24 cellular contexts compared by ENCODE assay signal in genomic region chr12:94078736-94079509, GRCh38.
"Had no signal": no experiment of that assay in that cellular context is flagged by ENCODE, and none has a peak within 500 bp of the region (broad histone marks: within the 10 kb centered on the region; RNA-seq: fewer than 3 reads in every experiment).

No MANE protein-coding gene starts in this region.

- H3K79me2 ChIP-seq: hepatocyte had no signal

- H3K27me3 ChIP-seq: esophagus squamous epithelium, hepatocyte, transverse colon had no signal

- H3K9me3 ChIP-seq: esophagus squamous epithelium, left ventricle myocardium inferior, lower lobe of right lung, neutrophil, psoas muscle, spleen, thoracic aorta, transverse colon had no signal

- H3K27ac ChIP-seq: esophagus squamous epithelium, hepatocyte, left ventricle myocardium inferior, lower lobe of right lung, neutrophil, psoas muscle, spleen, thoracic aorta, transverse colon had no signal

- H3K4me1 ChIP-seq: spleen had no signal

- H3K4me2 ChIP-seq: hepatocyte had no signal

- H3K4me1 Mint-ChIP-seq: naive B cell; stimulated activated naive B cell treated with anti-CD40 and anti-IgM and Interleukin-4, amounts not matched to agents 10 μg/mL and 1 μg/mL and 100 μg/mL, for 72 hours had no signal

- H3K4me3 ChIP-seq: esophagus squamous epithelium, hepatocyte, left ventricle myocardium inferior, lower lobe of right lung, psoas muscle, spleen, thoracic aorta, transverse colon had no signal

- H3K27ac Mint-ChIP-seq: naive B cell; stimulated activated naive B cell treated with anti-CD40 and anti-IgM and Interleukin-4, amounts not matched to agents 10 μg/mL and 1 μg/mL and 100 μg/mL, for 72 hours; stimulated activated naive CD8-positive, alpha-beta T cell treated with anti-CD3 and anti-CD28 coated beads, Interleukin-15, amount 100 ng/mL, for 72 hours had no signal

- DNase-seq: cortex of kidney; effector memory CD4-positive, alpha-beta T cell; esophagus squamous epithelium; foreskin fibroblast; head of caudate nucleus; kidney; left cardiac atrium; left ventricle myocardium inferior; lower lobe of right lung; mesenchymal stem cell; naive B cell; nephron progenitor cell; psoas muscle; retina; spleen; stimulated activated CD4-positive, alpha-beta T cell treated with anti-CD3 and anti-CD28 coated beads, Interleukin-1b, Interleukin-23, amount 100 ng/mL, for 48 hours; stimulated activated CD4-positive, alpha-beta T cell treated with anti-CD3 and anti-CD28 coated beads, Interleukin-4, amount 100 ng/mL, for 24 hours; stimulated activated naive B cell treated with anti-CD40 and anti-IgM and Interleukin-4, amounts not matched to agents 10 μg/mL and 1 μg/mL and 100 μg/mL, for 72 hours; stimulated activated naive CD8-positive, alpha-beta T cell treated with anti-CD3 and anti-CD28 coated beads, Interleukin-15, amount 100 ng/mL, for 72 hours; transverse colon had no signal

- H3K4me3 Mint-ChIP-seq: naive B cell; nephron progenitor cell; stimulated activated naive B cell treated with anti-CD40 and anti-IgM and Interleukin-4, amounts not matched to agents 10 μg/mL and 1 μg/mL and 100 μg/mL, for 72 hours; stimulated activated naive CD8-positive, alpha-beta T cell treated with anti-CD3 and anti-CD28 coated beads, Interleukin-15, amount 100 ng/mL, for 72 hours had no signal

- H2AFZ ChIP-seq: hepatocyte had no signal

- FAIRE-seq: kidney had no signal

- H3K36me3 ChIP-seq: esophagus squamous epithelium, left ventricle myocardium inferior, lower lobe of right lung, neutrophil, spleen, thoracic aorta, transverse colon had no signal

- ATAC-seq: left cardiac atrium; lower lobe of right lung; psoas muscle; sciatic nerve; stimulated activated naive B cell treated with anti-CD40 and anti-IgM and Interleukin-4, amounts not matched to agents 10 μg/mL and 1 μg/mL and 100 μg/mL, for 72 hours; stimulated activated naive CD8-positive, alpha-beta T cell treated with anti-CD3 and anti-CD28 coated beads, Interleukin-15, amount 100 ng/mL, for 72 hours had no signal
